7 cellular contexts compared by ENCODE assay signal in genomic region chr5:94353605-94354004, GRCh38.
"Had no signal": no experiment of that assay in that cellular context is flagged by ENCODE, and none has a peak within 500 bp of the region (broad histone marks: within the 10 kb centered on the region; RNA-seq: fewer than 3 reads in every experiment).

No MANE protein-coding gene starts in this region.

- ATAC-seq: GM12878 had no signal

- DNase-seq: GDM1, GF-D8 had no signal

- FAIRE-seq: GM12878, GM12891, GM12892, GM18507, GM19239 had no signal

- H3K4me3 ChIP-seq: GM12878 had no signal
